11 cellular contexts compared by ENCODE assay signal in genomic region chr2:207513577-207514257, GRCh38. TPM values are rescaled to one million over a fixed set of nuclear protein-coding genes. Genes with fewer than 3 reads are reported as not detected.
A peak's percentile ranks its signal among the peaks of the same experiment; 100 is the strongest.
DNase-seq lines count a peak whose midpoint lies in the region; ATAC-seq and TF ChIP-seq lines count a peak whose summit lies in the region.
"Had no signal": no experiment of that assay in that cellular context is flagged by ENCODE, and none has a peak within 500 bp of the region (broad histone marks: within the 10 kb centered on the region; RNA-seq: fewer than 3 reads in every experiment).

No MANE protein-coding gene starts in this region.

- peak; percentile 65 for ATAC-seq in activated CD4-positive, alpha-beta T cell treated with anti-CD3 and anti-CD28 coated beads for 36 hours
- peak; percentile 81 for ATAC-seq in stimulated activated naive CD8-positive, alpha-beta T cell treated with anti-CD3 and anti-CD28 coated beads, Interleukin-15, amount 100 ng/mL, for 72 hours
- ATAC-seq in GM19035 (IDR thresholded peaks at IDR 0.05; ENCODE audit: unreplicated experiment), result no peak
- ATAC-seq in GM18520 (IDR thresholded peaks at IDR 0.05; ENCODE audit: unreplicated experiment), result no peak
- ATAC-seq in GM21786 (IDR thresholded peaks at IDR 0.05; ENCODE audit: unreplicated experiment), result no peak

- H3K4me3 ChIP-seq in fibroblast of lung (replicated peaks in 1 of 4; ENCODE audit: control extremely low read depth in 1 of 4, insufficient read depth in 1 of 4, low read depth in 3 of 4, low read length in 4 of 4), result no peak overlapping the region

- no peaks in the 10 kb centered on the region for H3K79me2 ChIP-seq in fibroblast of lung (ENCODE audit: control insufficient read depth, insufficient read depth, low read length)

- H3K4me1 Mint-ChIP-seq in activated CD4-positive, alpha-beta T cell treated with anti-CD3 and anti-CD28 coated beads for 36 hours, result peaks cover 41% of the 10 kb centered on the region
- H3K4me1 Mint-ChIP-seq in stimulated activated naive CD8-positive, alpha-beta T cell treated with anti-CD3 and anti-CD28 coated beads, Interleukin-15, amount 100 ng/mL, for 72 hours, result peaks cover 52% of the 10 kb centered on the region
- H3K4me1 Mint-ChIP-seq: B cell had no signal

- H3K27ac Mint-ChIP-seq in activated CD4-positive, alpha-beta T cell treated with anti-CD3 and anti-CD28 coated beads for 36 hours, result peak overlapping the region; percentile 49
- peak overlapping the region in 1 of 2 donors; percentile 85 for H3K27ac Mint-ChIP-seq in stimulated activated naive CD8-positive, alpha-beta T cell treated with anti-CD3 and anti-CD28 coated beads, Interleukin-15, amount 100 ng/mL, for 72 hours
- H3K27ac Mint-ChIP-seq: B cell had no signal

- no peaks in the 10 kb centered on the region for H4K20me1 ChIP-seq in fibroblast of lung (ENCODE audit: control insufficient read depth, extremely low read depth, insufficient read depth, low read length)

- POLR2A ChIA-PET in activated CD4-positive, alpha-beta T cell treated with anti-CD3 and anti-CD28 coated beads for 36 hours (lab: Charles Lee), result interaction anchor here (0.5 to 1.6 kb wide), 4 partner anchors 9 to 111 kb away, joined by 3 to 8 read pairs (median 4); partner anchors contain the start of gene CREB1

- intact Hi-C loops in activated CD4-positive, alpha-beta T cell treated with anti-CD3 and anti-CD28 coated beads for 36 hours (cut with DNase I, micrococcal nuclease), result loop anchor here (1.0 to 5.0 kb wide), 3 partner anchors 16 to 351 kb away; partner anchors contain the start of genes CCNYL1 (in 1 of the 2) and CREB1 (in 1 of the 2)

- H3K4me2 ChIP-seq in fibroblast of lung (ENCODE audit: extremely low read depth, insufficient read depth, low read length), result peak overlapping the region; percentile 69

- peak overlapping the region; percentile 19 for H3K4me3 Mint-ChIP-seq in activated CD4-positive, alpha-beta T cell treated with anti-CD3 and anti-CD28 coated beads for 36 hours
- peak overlapping the region; percentile 63 to 72 for H3K4me3 Mint-ChIP-seq in stimulated activated naive CD8-positive, alpha-beta T cell treated with anti-CD3 and anti-CD28 coated beads, Interleukin-15, amount 100 ng/mL, for 72 hours
- H3K4me3 Mint-ChIP-seq: B cell had no signal

- H2AFZ ChIP-seq in fibroblast of lung (ENCODE audit: low read length), result no peak overlapping the region

- CTCF ChIA-PET in activated CD4-positive, alpha-beta T cell treated with anti-CD3 and anti-CD28 coated beads for 36 hours (lab: Charles Lee), result interaction anchor here (1.2 to 1.6 kb wide), 2 partner anchors 13 to 26 kb away, joined by 3 read pairs; no protein-coding TSS in a partner anchor

- H3K36me3 Mint-ChIP-seq in activated CD4-positive, alpha-beta T cell treated with anti-CD3 and anti-CD28 coated beads for 36 hours (ENCODE audit: low read depth), result peaks cover 8% of the 10 kb centered on the region

- no peak for TF ChIP-seq CTCF in fibroblast of lung (conservative IDR thresholded peaks at IDR 0.05 in 1 of 2, IDR thresholded peaks at IDR 0.05 in 1 of 2; ENCODE audit: low read depth in 1 of 2, low read length in 2 of 2)

- no peaks in the 10 kb centered on the region for H3K36me3 ChIP-seq in fibroblast of lung (ENCODE audit: control insufficient read depth, insufficient read depth, low read length)

- H3K27me3 ChIP-seq in fibroblast of lung (ENCODE audit: control insufficient read depth, insufficient read depth, low read length), result no peaks in the 10 kb centered on the region

- peak overlapping the region; percentile 3 for H3K9ac ChIP-seq in fibroblast of lung (ENCODE audit: insufficient read depth, low read length)

- no peaks in the 10 kb centered on the region for H3K27me3 Mint-ChIP-seq in activated CD4-positive, alpha-beta T cell treated with anti-CD3 and anti-CD28 coated beads for 36 hours
- H3K27me3 Mint-ChIP-seq in stimulated activated naive CD8-positive, alpha-beta T cell treated with anti-CD3 and anti-CD28 coated beads, Interleukin-15, amount 100 ng/mL, for 72 hours, result no peaks in the 10 kb centered on the region
- H3K27me3 Mint-ChIP-seq: B cell had no signal

- no peaks in the 10 kb centered on the region for H3K9me3 ChIP-seq in fibroblast of lung (ENCODE audit: control insufficient read depth, insufficient read depth, low read depth, low read length)

- H3K27ac ChIP-seq in fibroblast of lung (ENCODE audit: insufficient read depth, low read length), result peak overlapping the region; percentile 85

- no peak for DNase-seq in activated CD4-positive, alpha-beta T cell treated with anti-CD3 and anti-CD28 coated beads for 36 hours
- no peak for DNase-seq in activated CD4-positive, alpha-beta T cell treated with anti-CD3 and anti-CD28 coated beads for 4 hours
- peak; percentile 94 for DNase-seq in RPMI7951 (ENCODE audit: low read depth)
- DNase-seq in fibroblast of lung (ENCODE audit: low read depth in 2 of 2), result peak; percentile 92 to 99
- DNase-seq in stimulated activated naive CD8-positive, alpha-beta T cell treated with anti-CD3 and anti-CD28 coated beads, Interleukin-15, amount 100 ng/mL, for 72 hours, result no peak
- DNase-seq: NCI-H69; stimulated activated CD4-positive, alpha-beta T cell treated with anti-CD3 and anti-CD28 coated beads, Interleukin-4, amount 100 ng/mL, for 1 hour had no signal

- H3K9me3 Mint-ChIP-seq in activated CD4-positive, alpha-beta T cell treated with anti-CD3 and anti-CD28 coated beads for 36 hours (ENCODE audit: low read depth), result no peaks in the 10 kb centered on the region
- H3K9me3 Mint-ChIP-seq in stimulated activated naive CD8-positive, alpha-beta T cell treated with anti-CD3 and anti-CD28 coated beads, Interleukin-15, amount 100 ng/mL, for 72 hours, result no peaks in the 10 kb centered on the region

- H3K4me1 ChIP-seq in fibroblast of lung (ENCODE audit: control insufficient read depth, extremely low read depth, insufficient read depth, low read length), result peaks cover 13% of the 10 kb centered on the region

RNA-seq across cellular contexts. Expression of gene CREB1, which starts 16.0 kb away (rescaled TPM):
- 100 to 1,000 TPM in 1 of 2 experiments, 10 to 100 TPM in 1; 85.4 to 136 TPM for total RNA-seq in activated CD4-positive, alpha-beta T cell treated with anti-CD3 and anti-CD28 coated beads for 36 hours
- total RNA-seq in RPMI7951 (2014; rRNA removed; shearing (Covaris generic)), result 28.0 and 39.8 TPM in 2 replicates
- 33.1 and 47.4 TPM in 2 replicates for total RNA-seq in fibroblast of lung
- polyA plus RNA-seq in fibroblast of lung, result 34.3 and 37.7 TPM in 2 replicates
- polyA plus RNA-seq in fibroblast of lung (2012), result 26.8 and 27.5 TPM in 2 replicates
- 33.3 and 119 TPM in 2 replicates for polyA minus RNA-seq in fibroblast of lung (ENCODE audit: low replicate concordance)

Comparison
In these comparisons a context has a peak if more than half of its experiments do, and no peak if none do; other contexts are left out.
1. ATAC-seq: peak in activated CD4-positive, alpha-beta T cell treated with anti-CD3 and anti-CD28 coated beads for 36 hours (single experiment) and stimulated activated naive CD8-positive, alpha-beta T cell treated with anti-CD3 and anti-CD28 coated beads, Interleukin-15, amount 100 ng/mL, for 72 hours (single experiment); none in GM19035 (single experiment), GM18520 (single experiment) and GM21786 (single experiment).
2. DNase-seq: peak in RPMI7951 (single experiment) and fibroblast of lung (2 of 2); none in activated CD4-positive, alpha-beta T cell treated with anti-CD3 and anti-CD28 coated beads for 36 hours (single experiment), activated CD4-positive, alpha-beta T cell treated with anti-CD3 and anti-CD28 coated beads for 4 hours (0 of 2) and stimulated activated naive CD8-positive, alpha-beta T cell treated with anti-CD3 and anti-CD28 coated beads, Interleukin-15, amount 100 ng/mL, for 72 hours (0 of 2).